In the genomic region with DNA sequence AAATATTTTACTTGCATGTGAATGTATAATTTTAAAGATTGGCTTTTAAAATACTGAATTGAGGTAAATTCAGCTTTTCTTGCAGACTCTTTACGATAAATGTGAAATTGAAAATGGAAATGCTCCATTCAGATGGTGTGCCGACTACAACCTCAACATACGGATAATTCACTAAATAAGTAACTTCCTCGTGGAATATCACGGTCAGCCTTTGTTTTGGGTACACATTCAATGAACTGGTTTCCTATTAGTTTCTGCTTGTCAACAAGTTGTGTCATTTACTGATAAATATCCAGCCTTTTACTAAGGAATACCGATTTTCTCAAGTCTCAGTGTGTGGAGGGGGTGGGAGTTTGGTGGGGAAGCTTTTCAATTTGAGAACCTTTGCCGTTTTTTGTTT, we compare ENCODE assay signal across 19 cellular contexts. TPM values are rescaled to one million over a fixed set of nuclear protein-coding genes. Genes with fewer than 3 reads are reported as not detected.
DNase-seq lines count a peak whose midpoint lies in the region; ATAC-seq and TF ChIP-seq lines count a peak whose summit lies in the region.
"Had no signal": no experiment of that assay in that cellular context is flagged by ENCODE, and none has a peak within 500 bp of the region (broad histone marks: within the 10 kb centered on the region; RNA-seq: fewer than 3 reads in every experiment).

No MANE protein-coding gene starts in this region.

- H3K4me1 ChIP-seq in osteoblast (ENCODE audit: insufficient read depth, low read length) (peaks cover 3% of the 10 kb centered on the region), left ventricle myocardium inferior (peaks cover 32% of the 10 kb centered on the region)

- no peak overlapping the region for H3K4me2 ChIP-seq in osteoblast (ENCODE audit: insufficient read depth, low read length)

- peaks cover 33% of the 10 kb centered on the region for H3K4me1 Mint-ChIP-seq in activated naive CD4-positive, alpha-beta T cell treated with anti-CD3 and anti-CD28 coated beads, Interleukin-2, amount 10 ng/mL, durations not matched to agents 7 days and 5 days
- peaks cover 20 to 22% (median 20%) of the 10 kb centered on the region in 3 donors for H3K4me1 Mint-ChIP-seq in IgD-negative memory B cell
- H3K4me1 Mint-ChIP-seq in activated CD8-positive, alpha-beta T cell treated with anti-CD3 and anti-CD28 coated beads, Interleukin-2, amount 10 ng/mL, durations not matched to agents 7 days and 5 days (ENCODE audit: low read depth) = peaks cover 35% of the 10 kb centered on the region

- H3K9me3 ChIP-seq in osteoblast (ENCODE audit: low read depth, low read length) = no peaks in the 10 kb centered on the region
- H3K9me3 ChIP-seq in left ventricle myocardium inferior (replicated peaks) = no peaks in the 10 kb centered on the region
- H3K9me3 ChIP-seq: lower lobe of right lung, psoas muscle, thyroid gland had no signal

- H3K79me2 ChIP-seq in osteoblast (ENCODE audit: insufficient read depth, low read length) = no peaks in the 10 kb centered on the region

- peak overlapping the region; percentile 89 for H3K4me3 Mint-ChIP-seq in activated naive CD4-positive, alpha-beta T cell treated with anti-CD3 and anti-CD28 coated beads, Interleukin-2, amount 10 ng/mL, durations not matched to agents 7 days and 5 days
- H3K4me3 Mint-ChIP-seq in IgD-negative memory B cell = peak overlapping the region in 3 of 4 donors; percentile 31 to 91 (median 70)
- peak overlapping the region; percentile 83 for H3K4me3 Mint-ChIP-seq in activated CD8-positive, alpha-beta T cell treated with anti-CD3 and anti-CD28 coated beads, Interleukin-2, amount 10 ng/mL, durations not matched to agents 7 days and 5 days

- no peaks in the 10 kb centered on the region for H3K9me3 Mint-ChIP-seq in activated naive CD4-positive, alpha-beta T cell treated with anti-CD3 and anti-CD28 coated beads, Interleukin-2, amount 10 ng/mL, durations not matched to agents 7 days and 5 days
- no peaks in the 10 kb centered on the region for H3K9me3 Mint-ChIP-seq in IgD-negative memory B cell
- H3K9me3 Mint-ChIP-seq in activated CD8-positive, alpha-beta T cell treated with anti-CD3 and anti-CD28 coated beads, Interleukin-2, amount 10 ng/mL, durations not matched to agents 7 days and 5 days (ENCODE audit: insufficient read depth) = no peaks in the 10 kb centered on the region

- no peak for TF ChIP-seq CTCF in osteoblast (IDR thresholded peaks at IDR 0.05; ENCODE audit: extremely low read depth, low read depth, low read length)
- no peak for TF ChIP-seq CTCF in left ventricle myocardium inferior (IDR thresholded peaks at IDR 0.05; ENCODE audit: borderline replicate concordance)

- no peak for DNase-seq in activated naive CD4-positive, alpha-beta T cell treated with anti-CD3 and anti-CD28 coated beads, Interleukin-2, amount 10 ng/mL, durations not matched to agents 7 days and 5 days
- DNase-seq in activated naive CD4-positive, alpha-beta T cell treated with anti-CD3 and anti-CD28 coated beads, Interleukin-2, amount 50 U/mL, for 16 hours = no peak
- DNase-seq in activated CD8-positive, alpha-beta T cell treated with anti-CD3 and anti-CD28 coated beads, Interleukin-2, amount 10 ng/mL, durations not matched to agents 7 days and 5 days = no peak
- peak; percentile 68 for DNase-seq in osteoblast (ENCODE audit: insufficient read length, low spot score, missing footprints)
- DNase-seq in left ventricle myocardium inferior = no peak
- no peak for DNase-seq in SHP77 treated with DMSO at 0.1 percent for 48 hours (lab: John Stamatoyannopoulos, UW)
- DNase-seq in NCI-H446 treated with DMSO at 0.1 percent for 48 hours (lab: John Stamatoyannopoulos, UW) = no peak
- DNase-seq: cortex of kidney; H7; lower lobe of right lung; NCI-H1417 treated with DMSO at 0.1 percent for 48 hours; NCI-H2107; NCI-H510A treated with DMSO at 0.1 percent for 48 hours; stimulated activated CD4-positive, alpha-beta T cell treated with anti-CD3 and anti-CD28 coated beads, Interleukin-2, amount 100 ng/mL, for 24 hours; thyroid gland had no signal

- H3K27ac ChIP-seq in osteoblast (ENCODE audit: low read depth, low read length) = no peak overlapping the region
- no peak overlapping the region for H3K27ac ChIP-seq in left ventricle myocardium inferior (replicated peaks)
- H3K27ac ChIP-seq: lower lobe of right lung, psoas muscle, skin epidermis, thyroid gland had no signal

- peak overlapping the region; percentile 97 for H3K27ac Mint-ChIP-seq in activated naive CD4-positive, alpha-beta T cell treated with anti-CD3 and anti-CD28 coated beads, Interleukin-2, amount 10 ng/mL, durations not matched to agents 7 days and 5 days
- peak overlapping the region; percentile 84 to 97 (median 90) for H3K27ac Mint-ChIP-seq in IgD-negative memory B cell
- H3K27ac Mint-ChIP-seq in activated CD8-positive, alpha-beta T cell treated with anti-CD3 and anti-CD28 coated beads, Interleukin-2, amount 10 ng/mL, durations not matched to agents 7 days and 5 days = peak overlapping the region; percentile 92

- H3K27me3 Mint-ChIP-seq in activated naive CD4-positive, alpha-beta T cell treated with anti-CD3 and anti-CD28 coated beads, Interleukin-2, amount 10 ng/mL, durations not matched to agents 7 days and 5 days = peaks cover 17% of the 10 kb centered on the region
- H3K27me3 Mint-ChIP-seq in IgD-negative memory B cell = no peaks in the 10 kb centered on the region
- H3K27me3 Mint-ChIP-seq in activated CD8-positive, alpha-beta T cell treated with anti-CD3 and anti-CD28 coated beads, Interleukin-2, amount 10 ng/mL, durations not matched to agents 7 days and 5 days (ENCODE audit: low read depth) = peaks cover 2% of the 10 kb centered on the region

- no peaks in the 10 kb centered on the region for H3K36me3 ChIP-seq in osteoblast (ENCODE audit: insufficient read depth, low read length)
- H3K36me3 ChIP-seq in left ventricle myocardium inferior = no peaks in the 10 kb centered on the region
- H3K36me3 ChIP-seq: lower lobe of right lung, thyroid gland had no signal

- H4K20me1 ChIP-seq in osteoblast (ENCODE audit: insufficient read depth, low read length) = no peaks in the 10 kb centered on the region

- intact Hi-C loops in left ventricle myocardium inferior (cut with micrococcal nuclease) = no loop called here

- ATAC-seq in activated CD8-positive, alpha-beta T cell treated with anti-CD3 and anti-CD28 coated beads, Interleukin-2, amount 10 ng/mL, durations not matched to agents 7 days and 5 days = no peak
- ATAC-seq: lower lobe of right lung, psoas muscle had no signal

- H2AFZ ChIP-seq in osteoblast (ENCODE audit: low read length) = no peak overlapping the region

- H3K4me3 ChIP-seq in osteoblast (ENCODE audit: insufficient read depth, low read length) = no peak overlapping the region
- no peak overlapping the region for H3K4me3 ChIP-seq in left ventricle myocardium inferior
- H3K4me3 ChIP-seq: lower lobe of right lung, psoas muscle, skin epidermis, thyroid gland had no signal

- POLR2A ChIA-PET in activated CD8-positive, alpha-beta T cell treated with anti-CD3 and anti-CD28 coated beads, Interleukin-2, amount 10 ng/mL, durations not matched to agents 7 days and 5 days (lab: Charles Lee) = interaction anchor here (1.0 to 10.4 kb wide), 12 partner anchors 18 to 198 kb away, joined by 3 to 231 read pairs (median 9); no protein-coding TSS in a partner anchor

- H3K36me3 Mint-ChIP-seq in activated naive CD4-positive, alpha-beta T cell treated with anti-CD3 and anti-CD28 coated beads, Interleukin-2, amount 10 ng/mL, durations not matched to agents 7 days and 5 days = peaks cover 16% of the 10 kb centered on the region
- H3K36me3 Mint-ChIP-seq in IgD-negative memory B cell = peaks cover 6% of the 10 kb centered on the region
- H3K36me3 Mint-ChIP-seq in activated CD8-positive, alpha-beta T cell treated with anti-CD3 and anti-CD28 coated beads, Interleukin-2, amount 10 ng/mL, durations not matched to agents 7 days and 5 days (ENCODE audit: low read depth) = peaks cover 17% of the 10 kb centered on the region

- CTCF ChIA-PET in activated naive CD4-positive, alpha-beta T cell treated with anti-CD3 and anti-CD28 coated beads, Interleukin-2, amount 10 ng/mL, durations not matched to agents 7 days and 5 days (lab: Charles Lee) = interaction anchor here (0.6 to 4.1 kb wide), 13 partner anchors 10 to 399 kb away, joined by 3 to 43 read pairs (median 4); no protein-coding TSS in a partner anchor
- CTCF ChIA-PET in activated CD8-positive, alpha-beta T cell treated with anti-CD3 and anti-CD28 coated beads, Interleukin-2, amount 10 ng/mL, durations not matched to agents 7 days and 5 days (lab: Charles Lee) = interaction anchor here (0.7 to 9.7 kb wide), 20 partner anchors 9 to 204 kb away, joined by 3 to 85 read pairs (median 5); no protein-coding TSS in a partner anchor

- H3K27me3 ChIP-seq in osteoblast (ENCODE audit: insufficient read depth, low read length) = peaks cover 58% of the 10 kb centered on the region
- H3K27me3 ChIP-seq in left ventricle myocardium inferior (ENCODE audit: low read depth) = peaks cover 100% of the 10 kb centered on the region

RNA-seq across cellular contexts. Expression of a gene that starts 2.4 kb away (rescaled TPM):
- 22.9 TPM for polyA plus RNA-seq in IgD-negative memory B cell
- 10 to 100 TPM; 91.2 to 95.2 TPM for total RNA-seq in activated CD8-positive, alpha-beta T cell treated with anti-CD3 and anti-CD28 coated beads, Interleukin-2, amount 10 ng/mL, durations not matched to agents 7 days and 5 days
- under 0.01 TPM in 2 replicates for total RNA-seq in osteoblast
- 0.22 TPM for total RNA-seq in left ventricle myocardium inferior
- total RNA-seq: MCF 10A had no signal

Comparison
In these comparisons a context has a peak if more than half of its experiments do, and no peak if none do; other contexts are left out.
1. RNA of a gene that starts 2.4 kb away (total RNA-seq): 91.2 to 95.2 TPM in activated CD8-positive, alpha-beta T cell treated with anti-CD3 and anti-CD28 coated beads, Interleukin-2, amount 10 ng/mL, durations not matched to agents 7 days and 5 days; 0.22 TPM in left ventricle myocardium inferior (single experiment) and under 0.01 TPM in osteoblast; every median in the first group is over 10 times any median in the second.
2. Peak in every context shown above with its lines, with median percentiles within 50 percentile points of each other: H3K27ac Mint-ChIP-seq and H3K4me3 Mint-ChIP-seq.